Comparison of ENCODE assay signal across 1 cellular context in the genomic region with DNA sequence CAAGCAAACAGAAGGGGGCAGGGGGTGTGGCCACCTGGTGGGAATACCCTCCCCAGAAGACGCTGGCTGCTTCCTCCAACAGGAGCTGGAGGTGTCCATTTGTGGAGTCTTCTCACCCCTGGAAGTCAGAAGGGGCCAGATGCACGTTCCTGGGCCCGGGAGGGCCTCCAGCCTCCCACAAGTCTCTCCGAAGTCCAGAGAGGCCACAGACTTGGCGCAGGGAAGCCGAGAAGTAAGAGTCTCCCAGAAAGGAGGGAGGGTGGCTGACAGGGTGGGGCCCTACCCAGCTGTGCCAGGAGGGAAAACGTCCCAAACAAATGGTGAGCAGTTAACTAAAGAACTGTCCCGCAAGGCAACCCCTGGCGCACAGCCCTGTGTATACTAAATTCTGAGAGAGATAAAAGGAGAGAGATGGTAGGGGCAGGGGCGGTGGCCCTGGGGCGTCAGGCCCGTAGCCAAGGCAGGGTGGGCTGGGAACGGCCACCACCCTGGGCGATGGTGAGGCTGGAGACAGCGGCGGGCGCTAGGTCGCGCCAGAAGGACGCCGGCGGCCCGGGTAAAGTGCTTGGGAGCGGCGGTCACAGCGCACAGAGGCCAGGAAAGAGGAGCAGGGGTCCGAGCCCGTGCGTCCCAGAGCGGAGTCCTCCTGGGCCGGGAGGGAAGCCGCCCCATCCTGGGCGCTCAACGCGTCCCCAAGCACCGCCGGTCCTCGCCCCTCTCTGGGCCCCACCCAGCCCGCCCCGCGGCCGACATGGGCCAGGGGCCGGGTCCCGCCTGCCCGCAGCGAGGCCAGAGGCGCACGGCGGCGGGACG.
TF ChIP-seq lines count a peak whose summit lies in the region.

No MANE protein-coding gene starts in this region.

TF ChIP-seq in neural cell, 6 proteins besides CTCF, POLR2A, EP300 and RAD21:
- TF ChIP-seq, protein P1, sequence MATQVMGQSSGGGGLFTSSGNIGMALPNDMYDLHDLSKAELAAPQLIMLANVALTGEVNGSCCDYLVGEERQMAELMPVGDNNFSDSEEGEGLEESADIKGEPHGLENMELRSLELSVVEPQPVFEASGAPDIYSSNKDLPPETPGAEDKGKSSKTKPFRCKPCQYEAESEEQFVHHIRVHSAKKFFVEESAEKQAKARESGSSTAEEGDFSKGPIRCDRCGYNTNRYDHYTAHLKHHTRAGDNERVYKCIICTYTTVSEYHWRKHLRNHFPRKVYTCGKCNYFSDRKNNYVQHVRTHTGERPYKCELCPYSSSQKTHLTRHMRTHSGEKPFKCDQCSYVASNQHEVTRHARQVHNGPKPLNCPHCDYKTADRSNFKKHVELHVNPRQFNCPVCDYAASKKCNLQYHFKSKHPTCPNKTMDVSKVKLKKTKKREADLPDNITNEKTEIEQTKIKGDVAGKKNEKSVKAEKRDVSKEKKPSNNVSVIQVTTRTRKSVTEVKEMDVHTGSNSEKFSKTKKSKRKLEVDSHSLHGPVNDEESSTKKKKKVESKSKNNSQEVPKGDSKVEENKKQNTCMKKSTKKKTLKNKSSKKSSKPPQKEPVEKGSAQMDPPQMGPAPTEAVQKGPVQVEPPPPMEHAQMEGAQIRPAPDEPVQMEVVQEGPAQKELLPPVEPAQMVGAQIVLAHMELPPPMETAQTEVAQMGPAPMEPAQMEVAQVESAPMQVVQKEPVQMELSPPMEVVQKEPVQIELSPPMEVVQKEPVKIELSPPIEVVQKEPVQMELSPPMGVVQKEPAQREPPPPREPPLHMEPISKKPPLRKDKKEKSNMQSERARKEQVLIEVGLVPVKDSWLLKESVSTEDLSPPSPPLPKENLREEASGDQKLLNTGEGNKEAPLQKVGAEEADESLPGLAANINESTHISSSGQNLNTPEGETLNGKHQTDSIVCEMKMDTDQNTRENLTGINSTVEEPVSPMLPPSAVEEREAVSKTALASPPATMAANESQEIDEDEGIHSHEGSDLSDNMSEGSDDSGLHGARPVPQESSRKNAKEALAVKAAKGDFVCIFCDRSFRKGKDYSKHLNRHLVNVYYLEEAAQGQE (IDR thresholded peaks at IDR 0.05; ENCODE audit: borderline replicate concordance), result no peak
- TF ChIP-seq EZH2 (IDR thresholded peaks at IDR 0.05; ENCODE audit: borderline replicate concordance, insufficient read depth, low read length, poor library complexity, severe bottlenecking) (no peak), MXI1 (conservative IDR thresholded peaks at IDR 0.05; ENCODE audit: poor library complexity, severe bottlenecking) (no peak), POLR2AphosphoS5 (IDR thresholded peaks at IDR 0.05) (no peak)
